Comparison of ENCODE assay signal across 8 cellular contexts in the genomic region with DNA sequence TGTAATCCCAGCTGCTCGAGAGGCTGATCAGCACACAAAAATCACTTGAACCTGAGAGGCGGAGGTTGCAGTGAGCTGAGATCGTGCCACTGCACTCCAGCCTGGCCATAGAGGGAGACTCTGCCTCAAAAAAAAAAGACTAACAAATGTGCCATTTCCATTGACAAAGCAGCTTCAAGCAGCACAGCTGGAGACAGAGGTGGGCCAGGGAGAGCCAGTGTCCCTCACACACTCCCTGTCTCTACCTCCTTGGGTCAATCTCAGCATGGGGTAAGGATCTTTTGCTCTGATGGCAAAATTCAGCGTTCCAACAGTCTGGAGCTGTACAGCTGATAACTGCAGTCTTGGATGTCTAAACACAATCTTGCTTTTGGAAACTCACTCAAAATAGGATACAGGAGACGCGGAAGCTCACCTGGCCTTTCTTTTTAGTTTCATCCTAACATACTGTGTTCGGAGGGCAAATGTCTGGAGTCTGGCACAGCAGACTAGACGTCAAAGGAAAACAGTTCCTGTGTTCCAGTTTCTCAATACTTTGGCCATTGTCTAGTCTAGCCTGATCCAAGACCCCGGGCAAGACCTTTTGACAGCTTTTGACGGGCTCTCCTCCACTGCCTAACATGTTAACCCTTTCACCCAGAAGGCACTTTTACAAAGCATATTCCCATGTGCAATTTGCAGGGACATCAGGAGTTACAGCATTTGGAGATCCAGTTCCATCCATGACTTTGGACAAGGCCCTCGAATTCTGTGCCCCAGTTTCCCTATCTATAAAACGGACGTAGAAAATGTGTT. TPM values are rescaled to one million over a fixed set of nuclear protein-coding genes. Genes with fewer than 3 reads are reported as not detected.
DNase-seq lines count a peak whose midpoint lies in the region; ATAC-seq lines count a peak whose summit lies in the region.

No MANE protein-coding gene starts in this region.

- no peak for ATAC-seq in stimulated activated naive B cell treated with anti-CD40 and anti-IgM and Interleukin-4, amounts not matched to agents 10 μg/mL and 1 μg/mL and 100 μg/mL, for 72 hours (replicated peaks)
- no peak for ATAC-seq in HG02852 (IDR thresholded peaks at IDR 0.05; ENCODE audit: unreplicated experiment)
- no peak for ATAC-seq in HG03139 (IDR thresholded peaks at IDR 0.05; ENCODE audit: unreplicated experiment)
- no peak for ATAC-seq in GM21529 (IDR thresholded peaks at IDR 0.05; ENCODE audit: unreplicated experiment)

- H3K4me3 Mint-ChIP-seq in activated naive CD8-positive, alpha-beta T cell treated with anti-CD3 and anti-CD28 coated beads for 36 hours = peak overlapping the region; percentile 79
- peak overlapping the region; percentile 75 to 81 for H3K4me3 Mint-ChIP-seq in stimulated activated naive B cell treated with anti-CD40 and anti-IgM and Interleukin-4, amounts not matched to agents 10 μg/mL and 1 μg/mL and 100 μg/mL, for 72 hours

- peak overlapping the region; percentile 77 for H3K27ac Mint-ChIP-seq in activated naive CD8-positive, alpha-beta T cell treated with anti-CD3 and anti-CD28 coated beads for 36 hours
- H3K27ac Mint-ChIP-seq in stimulated activated naive B cell treated with anti-CD40 and anti-IgM and Interleukin-4, amounts not matched to agents 10 μg/mL and 1 μg/mL and 100 μg/mL, for 72 hours = peak overlapping the region; percentile 69

- H3K9ac ChIP-seq in HUES6 (ENCODE audit: low read length) (peak overlapping the region; percentile 72), iPS-15b (ENCODE audit: low read depth, low read length) (peak overlapping the region; percentile 47)

- H3K27ac ChIP-seq in HUES6 (ENCODE audit: low read depth, low read length) = peak overlapping the region; percentile 35; the same call in 1 of the 2 replicates

- H3K36me3 Mint-ChIP-seq in activated naive CD8-positive, alpha-beta T cell treated with anti-CD3 and anti-CD28 coated beads for 36 hours = peaks cover 58% of the 10 kb centered on the region
- peaks cover 15 to 27% of the 10 kb centered on the region in 2 donors for H3K36me3 Mint-ChIP-seq in stimulated activated naive B cell treated with anti-CD40 and anti-IgM and Interleukin-4, amounts not matched to agents 10 μg/mL and 1 μg/mL and 100 μg/mL, for 72 hours

- peaks cover 61% of the 10 kb centered on the region for H3K4me1 Mint-ChIP-seq in activated naive CD8-positive, alpha-beta T cell treated with anti-CD3 and anti-CD28 coated beads for 36 hours
- peaks cover 38 to 62% of the 10 kb centered on the region in 2 donors for H3K4me1 Mint-ChIP-seq in stimulated activated naive B cell treated with anti-CD40 and anti-IgM and Interleukin-4, amounts not matched to agents 10 μg/mL and 1 μg/mL and 100 μg/mL, for 72 hours

- peak overlapping the region; percentile 69 for H3K4me3 ChIP-seq in HUES6 (ENCODE audit: low read depth, low read length)
- peak overlapping the region; percentile 79 for H3K4me3 ChIP-seq in iPS-15b (ENCODE audit: low read depth, low read length)

- no peaks in the 10 kb centered on the region for H3K9me3 Mint-ChIP-seq in activated naive CD8-positive, alpha-beta T cell treated with anti-CD3 and anti-CD28 coated beads for 36 hours
- no peaks in the 10 kb centered on the region for H3K9me3 Mint-ChIP-seq in stimulated activated naive B cell treated with anti-CD40 and anti-IgM and Interleukin-4, amounts not matched to agents 10 μg/mL and 1 μg/mL and 100 μg/mL, for 72 hours

- no peaks in the 10 kb centered on the region for H3K27me3 Mint-ChIP-seq in activated naive CD8-positive, alpha-beta T cell treated with anti-CD3 and anti-CD28 coated beads for 36 hours
- H3K27me3 Mint-ChIP-seq in stimulated activated naive B cell treated with anti-CD40 and anti-IgM and Interleukin-4, amounts not matched to agents 10 μg/mL and 1 μg/mL and 100 μg/mL, for 72 hours = peaks cover 10 to 12% of the 10 kb centered on the region in 2 donors

- H3K4me1 ChIP-seq in HUES6 (ENCODE audit: control insufficient read depth, insufficient read depth, low read length) = peaks cover 61% of the 10 kb centered on the region
- H3K4me1 ChIP-seq in iPS-15b (ENCODE audit: control insufficient read depth, insufficient read depth, low read length) = peaks cover 56% of the 10 kb centered on the region

- no peaks in the 10 kb centered on the region for H3K27me3 ChIP-seq in HUES6 (ENCODE audit: control insufficient read depth, insufficient read depth, low read length)
- H3K27me3 ChIP-seq in iPS-15b (ENCODE audit: control insufficient read depth, insufficient read depth, low read length) = peaks cover 4% of the 10 kb centered on the region

- H3K9me3 ChIP-seq in HUES6 (ENCODE audit: control insufficient read depth, insufficient read depth, low read depth, low read length) = no peaks in the 10 kb centered on the region
- H3K9me3 ChIP-seq in iPS-15b (ENCODE audit: control insufficient read depth, insufficient read depth, low read length) = no peaks in the 10 kb centered on the region

- H3K36me3 ChIP-seq in HUES6 (ENCODE audit: control insufficient read depth, insufficient read depth, low read length) (peaks cover 52% of the 10 kb centered on the region), iPS-15b (ENCODE audit: control insufficient read depth, insufficient read depth, low read length) (peaks cover 24% of the 10 kb centered on the region)

- no peak for DNase-seq in activated naive CD8-positive, alpha-beta T cell treated with anti-CD3 and anti-CD28 coated beads for 36 hours
- DNase-seq in stimulated activated naive B cell treated with anti-CD40 and anti-IgM and Interleukin-4, amounts not matched to agents 10 μg/mL and 1 μg/mL and 100 μg/mL, for 72 hours = no peak
- no peak for DNase-seq in NCI-H1436 treated with DMSO at 0.1 percent for 48 hours (lab: John Stamatoyannopoulos, UW)

RNA-seq across cellular contexts. Expression of a gene that starts 2.9 kb away (rescaled TPM):
- total RNA-seq in activated naive CD8-positive, alpha-beta T cell treated with anti-CD3 and anti-CD28 coated beads for 36 hours = 100 to 1,000 TPM; 192 to 196 TPM
